In genomic region chr1:16266411-16267118, GRCh38 we compare ENCODE assay signal across 15 cellular contexts. TPM values are rescaled to one million over a fixed set of nuclear protein-coding genes. Genes with fewer than 3 reads are reported as not detected.
DNase-seq lines count a peak whose midpoint lies in the region; ATAC-seq lines count a peak whose summit lies in the region.
"Had no signal": no experiment of that assay in that cellular context is flagged by ENCODE, and none has a peak within 500 bp of the region (broad histone marks: within the 10 kb centered on the region; RNA-seq: fewer than 3 reads in every experiment).

No MANE protein-coding gene starts in this region.

- H3K9ac ChIP-seq in BLaER1, result 0 out of 2 replicates have a peak overlapping the region, but pooled peaks have one; percentile 19

- no peak for ATAC-seq in memory B cell (ENCODE audit: low read depth)
- ATAC-seq: HCT116 had no signal

- no peak overlapping the region for H3K4me3 Mint-ChIP-seq in memory B cell
- H3K4me3 Mint-ChIP-seq: activated naive CD4-positive, alpha-beta T cell treated with anti-CD3 and anti-CD28 coated beads, Interleukin-2, amount 50 U/mL, for 24 hours had no signal

- H3K27me3 Mint-ChIP-seq in memory B cell, result no peaks in the 10 kb centered on the region
- H3K27me3 Mint-ChIP-seq: activated naive CD4-positive, alpha-beta T cell treated with anti-CD3 and anti-CD28 coated beads, Interleukin-2, amount 50 U/mL, for 24 hours had no signal

- H3K36me3 ChIP-seq in BLaER1, result peaks cover 45% of the 10 kb centered on the region

- H3K27me3 ChIP-seq in BLaER1, result no peaks in the 10 kb centered on the region
- H3K27me3 ChIP-seq: testis had no signal

- no peaks in the 10 kb centered on the region for H3K9me3 ChIP-seq in BLaER1
- H3K9me3 ChIP-seq: testis had no signal

- H3K4me1 Mint-ChIP-seq in memory B cell, result peaks cover 8% of the 10 kb centered on the region

- no peaks in the 10 kb centered on the region for H3K4me1 ChIP-seq in BLaER1

- peak overlapping the region; percentile 6 for H3K27ac Mint-ChIP-seq in memory B cell

- peaks cover 5% of the 10 kb centered on the region for H3K36me3 Mint-ChIP-seq in memory B cell

- no peak overlapping the region for H3K4me3 ChIP-seq in BLaER1
- H3K4me3 ChIP-seq: testis had no signal

- H4K20me1 ChIP-seq in BLaER1, result peaks cover 74% of the 10 kb centered on the region

- no peaks in the 10 kb centered on the region for H3K9me3 Mint-ChIP-seq in memory B cell
- H3K9me3 Mint-ChIP-seq: activated naive CD4-positive, alpha-beta T cell treated with anti-CD3 and anti-CD28 coated beads, Interleukin-2, amount 50 U/mL, for 24 hours had no signal

- no peak overlapping the region for H3K27ac ChIP-seq in BLaER1
- H3K27ac ChIP-seq: testis, VCaP had no signal

- H3K4me2 ChIP-seq in BLaER1, result no peak overlapping the region

- DNase-seq in M059J (ENCODE audit: low read depth) (peak; percentile 72), dermis blood vessel endothelial cell (peak; percentile 79), memory B cell (ENCODE audit: low spot score in 2 of 2) (no peak), NCI-H1930 (lab: John Stamatoyannopoulos, UW) (no peak), epidermal melanocyte (ENCODE audit: insufficient read length, low spot score) (no peak), superior temporal gyrus (ENCODE audit: extremely low spot score) (no peak), SW 1271 (lab: John Stamatoyannopoulos, UW) (no peak)
- DNase-seq: cerebellar nuclear complex; SHP77 treated with DMSO at 0.1 percent for 48 hours; stimulated activated CD4-positive, alpha-beta T cell treated with anti-CD3 and anti-CD28 coated beads, Interleukin-15, amount 100 ng/mL, for 24 hours; testis had no signal

RNA-seq across cellular contexts. Expression of gene CPLANE2, which starts 29.6 kb away (rescaled TPM):
- 1.6 and 6.5 TPM in 2 replicates for total RNA-seq in M059J (2014; rRNA removed; shearing (Covaris generic))
- total RNA-seq in dermis blood vessel endothelial cell, result 9.5 and 10.3 TPM in 2 replicates

RNA-seq across cellular contexts. Expression of gene ARHGEF19, which starts 54.1 kb away (rescaled TPM):
- 2.8 and 3.2 TPM in 2 replicates for total RNA-seq in M059J (2014; rRNA removed; shearing (Covaris generic))
- total RNA-seq in dermis blood vessel endothelial cell, result 2.7 and 3.3 TPM in 2 replicates

Comparison
In these comparisons a context has a peak if more than half of its experiments do, and no peak if none do; other contexts are left out.
1. DNase-seq: peak in M059J (single experiment) and dermis blood vessel endothelial cell (single experiment); none in memory B cell (0 of 2), NCI-H1930 (0 of 2), epidermal melanocyte (single experiment), superior temporal gyrus (single experiment) and SW 1271 (0 of 2).